In genomic region chr4:74654230-74654681, GRCh38 we compare ENCODE assay signal across 1 cellular context.
A peak's percentile ranks its signal among the peaks of the same experiment; 100 is the strongest.
TF ChIP-seq lines count a peak whose summit lies in the region.

No MANE protein-coding gene starts in this region.

TF ChIP-seq in HepG2, 621 proteins besides CTCF, POLR2A, EP300 and RAD21 (continued from another document and continues in another):
- TF ChIP-seq BCLAF1 (IDR thresholded peaks at IDR 0.05) (no peak), ZSCAN29 (CRISPR knock-in tag; conservative IDR thresholded peaks at IDR 0.05) (0 out of 2 replicates have a peak, but pooled peaks have one; percentile 54), RFXAP (CRISPR knock-in tag; IDR thresholded peaks at IDR 0.05; ENCODE audit: borderline replicate concordance) (0 out of 2 replicates have a peak, but pooled peaks have one; percentile 64), ESRRA (CRISPR knock-in tag; IDR thresholded peaks at IDR 0.05; ENCODE audit: low read depth) (0 out of 2 replicates have a peak, but pooled peaks have one; percentile 24), POLR2G (IDR thresholded peaks at IDR 0.05; ENCODE audit: low read depth, low read length) (peak; percentile 76), BHLHE40 (IDR thresholded peaks at IDR 0.05; ENCODE audit: low read length) (peak; percentile 85), ZBTB21 (CRISPR knock-in tag; IDR thresholded peaks at IDR 0.05) (peak; percentile 80; the same call in 1 of the 2 replicates), TARDBP (CRISPR knock-in tag; IDR thresholded peaks at IDR 0.05) (peak; percentile 80), TBX2 (CRISPR knock-in tag; IDR thresholded peaks at IDR 0.05; ENCODE audit: borderline replicate concordance) (peak; percentile 97), ZSCAN9 (CRISPR knock-in tag; IDR thresholded peaks at IDR 0.05; ENCODE audit: borderline replicate concordance) (peak; percentile 94), ZNF484 (CRISPR knock-in tag; IDR thresholded peaks at IDR 0.05; ENCODE audit: borderline replicate concordance, low read depth) (no peak), ZMYM4 (CRISPR knock-in tag; IDR thresholded peaks at IDR 0.05) (peak; percentile 91), MED1 (CRISPR knock-in tag; IDR thresholded peaks at IDR 0.05) (peak; percentile 99), ZHX2 (IDR thresholded peaks at IDR 0.05; ENCODE audit: low read depth) (peak; percentile 52; the same call in 1 of the 2 replicates), ZHX2 (CRISPR knock-in tag; IDR thresholded peaks at IDR 0.05; ENCODE audit: borderline replicate concordance) (no peak), FOXC1 (CRISPR knock-in tag; IDR thresholded peaks at IDR 0.05; ENCODE audit: borderline replicate concordance) (0 out of 2 replicates have a peak, but pooled peaks have one; percentile 26), ZFYVE20 (CRISPR knock-in tag; IDR thresholded peaks at IDR 0.05; ENCODE audit: borderline replicate concordance, low read depth) (no peak), ZNF660 (CRISPR knock-in tag; IDR thresholded peaks at IDR 0.05; ENCODE audit: borderline replicate concordance, low read depth) (no peak), HBP1 (CRISPR knock-in tag; IDR thresholded peaks at IDR 0.05; ENCODE audit: low read depth) (peak; percentile 87), NFKBIZ (CRISPR knock-in tag; IDR thresholded peaks at IDR 0.05) (peak; percentile 88), HES4 (CRISPR knock-in tag; IDR thresholded peaks at IDR 0.05; ENCODE audit: borderline replicate concordance) (no peak), GZF1 (CRISPR knock-in tag; IDR thresholded peaks at IDR 0.05) (no peak; the same call in 1 of the 2 replicates), ZNF329 (CRISPR knock-in tag; IDR thresholded peaks at IDR 0.05; ENCODE audit: low read depth) (no peak), DPF2 (CRISPR knock-in tag; IDR thresholded peaks at IDR 0.05; ENCODE audit: borderline replicate concordance, low read depth) (peak; percentile 71), MED8 (CRISPR knock-in tag; IDR thresholded peaks at IDR 0.05; ENCODE audit: insufficient replicate concordance) (peak; percentile 85), PITX1 (CRISPR knock-in tag; IDR thresholded peaks at IDR 0.05) (peak; percentile 91), SKIL (CRISPR knock-in tag; IDR thresholded peaks at IDR 0.05; ENCODE audit: borderline replicate concordance) (peak; percentile 48; the same call in 1 of the 2 replicates), JUND (CRISPR knock-in tag; IDR thresholded peaks at IDR 0.05) (peak; percentile 77; the same call in 1 of the 2 replicates), ZBTB34 (CRISPR knock-in tag; IDR thresholded peaks at IDR 0.05) (no peak), SMC3 (IDR thresholded peaks at IDR 0.05; ENCODE audit: low read length) (peak; percentile 52; the same call in 1 of the 2 replicates), DMAP1 (CRISPR knock-in tag; IDR thresholded peaks at IDR 0.05) (peak; percentile 86), JUNB (CRISPR knock-in tag; IDR thresholded peaks at IDR 0.05; ENCODE audit: borderline replicate concordance) (peak; percentile 86; the same call in 1 of the 2 replicates), RAD51 (IDR thresholded peaks at IDR 0.05; ENCODE audit: borderline replicate concordance) (no peak), ZNF431 (CRISPR knock-in tag; IDR thresholded peaks at IDR 0.05; ENCODE audit: borderline replicate concordance, low read depth) (peak; percentile 58; the same call in 1 of the 2 replicates), ISL2 (CRISPR knock-in tag; IDR thresholded peaks at IDR 0.05) (peak; percentile 91), ZNF333 (CRISPR knock-in tag; IDR thresholded peaks at IDR 0.05; ENCODE audit: borderline replicate concordance) (no peak), MAFF (IDR thresholded peaks at IDR 0.05; ENCODE audit: low read depth, low read length) (peak; percentile 60), IKZF5 (CRISPR knock-in tag; IDR thresholded peaks at IDR 0.05) (peak; percentile 100), ZNF781 (CRISPR knock-in tag; IDR thresholded peaks at IDR 0.05; ENCODE audit: borderline replicate concordance, not compliant biosample characterization) (peak; percentile 90), XBP1 (CRISPR knock-in tag; IDR thresholded peaks at IDR 0.05) (0 out of 2 replicates have a peak, but pooled peaks have one; percentile 39), CBX5 (CRISPR knock-in tag; IDR thresholded peaks at IDR 0.05; ENCODE audit: borderline replicate concordance) (peak; percentile 89; the same call in 1 of the 2 replicates), TEAD3 (CRISPR knock-in tag; optimal IDR thresholded peaks at IDR 0.05; ENCODE audit: borderline replicate concordance) (peak; percentile 95), ZNF609 (CRISPR knock-in tag; IDR thresholded peaks at IDR 0.05; ENCODE audit: borderline replicate concordance) (peak; percentile 85; the same call in 1 of the 2 replicates), YEATS4 (CRISPR knock-in tag; IDR thresholded peaks at IDR 0.05; ENCODE audit: borderline replicate concordance) (peak; percentile 54; the same call in 1 of the 2 replicates)
